17 cellular contexts compared by ENCODE assay signal in the genomic region with DNA sequence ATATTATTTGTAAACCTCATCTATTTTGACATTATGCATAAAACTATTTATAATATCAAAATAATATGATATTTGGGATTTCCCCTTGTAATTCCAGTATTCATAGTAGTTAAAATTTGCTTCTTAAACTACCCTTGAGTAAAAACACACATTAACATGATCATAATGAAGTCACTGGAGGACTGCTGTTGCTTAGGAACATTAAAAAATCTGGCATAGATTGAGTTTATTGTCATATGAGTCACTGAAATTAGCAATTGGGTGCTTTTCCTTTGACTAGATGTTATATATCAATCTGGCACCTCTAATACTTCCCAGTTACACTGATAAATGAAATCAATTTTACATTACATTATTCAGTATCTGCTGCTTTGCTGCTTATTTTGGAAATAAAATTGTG.
"Had no signal": no experiment of that assay in that cellular context is flagged by ENCODE, and none has a peak within 500 bp of the region (broad histone marks: within the 10 kb centered on the region; RNA-seq: fewer than 3 reads in every experiment).

No MANE protein-coding gene starts in this region.

- H3K27me3 ChIP-seq: ascending aorta, cardiac muscle cell, right lobe of liver, testis, upper lobe of right lung had no signal

- FAIRE-seq: colon had no signal

- H3K36me3 ChIP-seq: ascending aorta, cardiac muscle cell, right lobe of liver, upper lobe of right lung had no signal

- H3K27ac ChIP-seq: ascending aorta, cardiac muscle cell, right lobe of liver, testis, upper lobe of right lung had no signal

- H3K9me3 ChIP-seq: ascending aorta, mucosa of descending colon, right lobe of liver, testis, upper lobe of right lung had no signal

- DNase-seq: activated CD4-positive, alpha-beta memory T cell treated with anti-CD3 and anti-CD28 coated beads, Interleukin-2, amount 10 ng/mL, durations not matched to agents 7 days and 5 days; activated naive CD8-positive, alpha-beta T cell treated with anti-CD3 and anti-CD28 coated beads, Interleukin-2, amount 50 U/mL, for 24 hours; activated T-cell treated with anti-CD3 and anti-CD28 coated beads, Interleukin-2, amount 50 U/mL, for 48 hours; hypothalamus; left colon; mucosa of descending colon; natural killer cell; right lobe of liver; stimulated activated CD4-positive, alpha-beta T cell treated with anti-CD3 and anti-CD28 coated beads, Interleukin-2, amount 100 ng/mL, for 48 hours; stimulated activated CD8-positive, alpha-beta memory T cell treated with anti-CD3 and anti-CD28 coated beads, Interleukin-4, amount 100 ng/mL, for 48 hours; stimulated activated naive CD8-positive, alpha-beta T cell treated with anti-CD3 and anti-CD28 coated beads, Interleukin-15, Interleukin-2, amounts not matched to agents 100 U/mL and 50 U/mL, for 24 hours; SW 1271; testis; upper lobe of right lung had no signal

- H3K4me3 ChIP-seq: ascending aorta, cardiac muscle cell, mucosa of descending colon, right lobe of liver, testis, upper lobe of right lung had no signal

- ATAC-seq: activated naive CD8-positive, alpha-beta T cell treated with anti-CD3 and anti-CD28 coated beads, Interleukin-2, amount 50 U/mL, for 24 hours; left colon; mucosa of descending colon; natural killer cell; right lobe of liver; stimulated activated naive CD8-positive, alpha-beta T cell treated with anti-CD3 and anti-CD28 coated beads, Interleukin-15, Interleukin-2, amounts not matched to agents 100 U/mL and 50 U/mL, for 24 hours; upper lobe of right lung had no signal

- H3K4me1 ChIP-seq: ascending aorta, testis, upper lobe of right lung had no signal
